11 cellular contexts compared by ENCODE assay signal in the genomic region with DNA sequence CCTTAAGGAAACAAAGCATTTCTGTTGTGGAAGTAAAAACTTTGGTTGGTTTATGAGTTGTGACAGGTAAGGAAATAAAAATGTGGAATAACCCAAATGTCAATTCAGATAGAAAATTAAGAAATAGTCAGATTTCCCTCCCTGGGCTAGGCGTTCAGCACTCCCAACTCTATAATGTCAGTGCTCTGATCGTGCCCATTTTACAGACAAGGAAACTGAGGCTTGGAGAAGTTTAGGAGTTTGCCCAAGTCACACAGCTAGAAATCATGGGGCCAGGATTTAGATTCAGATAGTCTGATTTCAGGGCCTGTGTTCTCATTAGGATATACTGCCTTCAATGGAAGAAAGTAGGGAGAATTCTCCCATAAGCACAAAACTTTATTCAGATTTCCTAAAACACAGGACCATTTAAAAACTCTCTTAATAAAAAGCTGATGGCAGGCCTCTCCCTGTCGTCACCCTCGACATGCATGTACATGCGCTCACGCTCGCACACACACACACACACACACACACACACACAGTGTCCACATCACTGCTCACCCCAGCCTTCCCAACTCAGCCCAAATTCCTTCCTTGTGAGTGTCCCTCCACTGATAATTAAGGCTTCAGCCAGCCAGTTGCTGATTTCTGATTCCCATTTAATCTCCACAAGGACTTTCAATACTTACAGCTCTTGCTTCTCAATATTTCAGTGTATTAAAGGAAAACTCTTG. TPM values are rescaled to one million over a fixed set of nuclear protein-coding genes. Genes with fewer than 3 reads are reported as not detected.
DNase-seq lines count a peak whose midpoint lies in the region; ATAC-seq, FAIRE-seq and TF ChIP-seq lines count a peak whose summit lies in the region.
"Had no signal": no experiment of that assay in that cellular context is flagged by ENCODE, and none has a peak within 500 bp of the region (broad histone marks: within the 10 kb centered on the region; RNA-seq: fewer than 3 reads in every experiment).

No MANE protein-coding gene starts in this region.

- H3K4me1 Mint-ChIP-seq in MCF 10A (ENCODE audit: insufficient read depth, unreplicated experiment): peaks cover 17% of the 10 kb centered on the region
- H3K4me1 Mint-ChIP-seq: activated CD8-positive, alpha-beta memory T cell treated with anti-CD3 and anti-CD28 coated beads, Interleukin-2, amount 10 ng/mL, durations not matched to agents 7 days and 5 days had no signal

- no peak for FAIRE-seq in GM12892 (lab: Jason Lieb, UNC)

- no peaks in the 10 kb centered on the region for H3K27me3 Mint-ChIP-seq in MCF 10A (ENCODE audit: insufficient read depth, unreplicated experiment)

- H3K36me3 ChIP-seq in breast epithelium (no peaks in the 10 kb centered on the region), esophagus squamous epithelium (no peaks in the 10 kb centered on the region), mesodermal cell (ENCODE audit: control insufficient read depth, insufficient read depth, low read length) (no peaks in the 10 kb centered on the region), uterus (no peaks in the 10 kb centered on the region)

- H3K4me3 ChIP-seq in breast epithelium: peak overlapping the region in 1 of 3 donors; percentile 8
- H3K4me3 ChIP-seq in esophagus squamous epithelium: peak overlapping the region in 1 of 4 donors; percentile 36
- no peak overlapping the region for H3K4me3 ChIP-seq in mesodermal cell (ENCODE audit: extremely low read depth, insufficient read depth, low read length, poor library complexity, severe bottlenecking)
- H3K4me3 ChIP-seq in uterus: no peak overlapping the region

- H3K27me3 ChIP-seq in breast epithelium: no peaks in the 10 kb centered on the region
- H3K27me3 ChIP-seq in esophagus squamous epithelium: no peaks in the 10 kb centered on the region
- no peaks in the 10 kb centered on the region for H3K27me3 ChIP-seq in uterus

- H3K9me3 ChIP-seq in breast epithelium (peaks cover 0 to 5% of the 10 kb centered on the region in 2 donors), esophagus squamous epithelium (no peaks in the 10 kb centered on the region), mesodermal cell (ENCODE audit: control insufficient read depth, low read length) (peaks cover 9% of the 10 kb centered on the region), uterus (no peaks in the 10 kb centered on the region)

- CTCF ChIA-PET in MCF 10A (lab: Yijun Ruan, JAX): interaction anchor here (0.5 to 1.7 kb wide), 5 partner anchors 16 to 1461 kb away, joined by 3 to 6 read pairs (median 5); no protein-coding TSS in a partner anchor

- ATAC-seq in HG03378 (IDR thresholded peaks at IDR 0.05; ENCODE audit: unreplicated experiment): no peak
- ATAC-seq: activated CD8-positive, alpha-beta memory T cell treated with anti-CD3 and anti-CD28 coated beads, Interleukin-2, amount 10 ng/mL, durations not matched to agents 7 days and 5 days had no signal

- H3K27ac Mint-ChIP-seq in MCF 10A (ENCODE audit: low read depth, unreplicated experiment): peak overlapping the region; percentile 44
- H3K27ac Mint-ChIP-seq: activated CD8-positive, alpha-beta memory T cell treated with anti-CD3 and anti-CD28 coated beads, Interleukin-2, amount 10 ng/mL, durations not matched to agents 7 days and 5 days had no signal

- no peak overlapping the region for H3K4me3 Mint-ChIP-seq in MCF 10A (ENCODE audit: unreplicated experiment)
- H3K4me3 Mint-ChIP-seq: activated CD8-positive, alpha-beta memory T cell treated with anti-CD3 and anti-CD28 coated beads, Interleukin-2, amount 10 ng/mL, durations not matched to agents 7 days and 5 days had no signal

- TF ChIP-seq POLR2A in breast epithelium (IDR thresholded peaks at IDR 0.05) (no peak), esophagus squamous epithelium (IDR thresholded peaks at IDR 0.05) (no peak), uterus (IDR thresholded peaks at IDR 0.05) (no peak), GM12892 (IDR thresholded peaks at IDR 0.05; ENCODE audit: low read depth, low read length) (no peak)

- POLR2A ChIA-PET in MCF 10A (lab: Yijun Ruan, JAX): interaction anchor here (0.6 to 1.8 kb wide), 11 partner anchors 9 to 1948 kb away, joined by 3 to 6 read pairs (median 4); no protein-coding TSS in a partner anchor

- H3K9me3 Mint-ChIP-seq in MCF 10A (ENCODE audit: unreplicated experiment): peaks cover 8% of the 10 kb centered on the region

- TF ChIP-seq CTCF in MCF 10A (IDR thresholded peaks at IDR 0.05; ENCODE audit: unreplicated experiment) (no peak), breast epithelium (IDR thresholded peaks at IDR 0.05) (no peak), esophagus squamous epithelium (IDR thresholded peaks at IDR 0.05) (no peak), uterus (IDR thresholded peaks at IDR 0.05) (no peak)

- H3K4me1 ChIP-seq in breast epithelium (no peaks in the 10 kb centered on the region), esophagus squamous epithelium (peaks cover 6 to 49% (median 14%) of the 10 kb centered on the region in 3 donors), mesodermal cell (ENCODE audit: control insufficient read depth, insufficient read depth, low read length, poor library complexity, severe bottlenecking) (peaks cover 22% of the 10 kb centered on the region), uterus (peaks cover 3 to 13% of the 10 kb centered on the region in 2 donors)

- intact Hi-C loops in MCF 10A (cut with micrococcal nuclease): no loop called here
- intact Hi-C loops in breast epithelium (cut with DNase I; ENCODE audit: low total_unique reads): loop anchor here (5.0 kb wide), 1 partner anchor 1751 kb away; no protein-coding TSS in a partner anchor
- intact Hi-C loops in esophagus squamous epithelium (cut with DNase I): no loop called here
- intact Hi-C loops in uterus (cut with DNase I; ENCODE audit: low total_unique reads): no loop called here

- peaks cover 7% of the 10 kb centered on the region for H3K36me3 Mint-ChIP-seq in MCF 10A (ENCODE audit: insufficient read depth, unreplicated experiment)
- H3K36me3 Mint-ChIP-seq: activated CD8-positive, alpha-beta memory T cell treated with anti-CD3 and anti-CD28 coated beads, Interleukin-2, amount 10 ng/mL, durations not matched to agents 7 days and 5 days had no signal

- peak; percentile 63 for DNase-seq in MCF 10A (ENCODE audit: unreplicated experiment)
- DNase-seq in breast epithelium (ENCODE audit: low spot score in 2 of 2): no peak
- DNase-seq in esophagus squamous epithelium (lab: John Stamatoyannopoulos, UW): no peak
- peak; percentile 64 to 73 for DNase-seq in uterus
- DNase-seq in GM12892 (ENCODE audit: insufficient read length): no peak
- no peak for DNase-seq in NCI-H2171 (lab: John Stamatoyannopoulos, UW)
- DNase-seq: activated CD8-positive, alpha-beta memory T cell treated with anti-CD3 and anti-CD28 coated beads, Interleukin-2, amount 10 ng/mL, durations not matched to agents 7 days and 5 days; NCI-H524 had no signal

- 56 to 61% methylated on average over 7 of the region's 7 CpGs for WGBS in esophagus squamous epithelium, 2 donors
- 86 to 94% methylated on average over 5 to 7 of the region's 7 CpGs for WGBS in mesodermal cell (ENCODE audit: insufficient coverage in 2 of 2), 2 experiments

- BruUV-seq in MCF 10A (replicated peaks; lab: Mats Ljungman, UMichigan): no TSS peak

- H3K27ac ChIP-seq in breast epithelium: peak overlapping the region in 1 of 2 donors; percentile 32
- peak overlapping the region; percentile 9 to 84 (median 54) for H3K27ac ChIP-seq in esophagus squamous epithelium
- H3K27ac ChIP-seq in mesodermal cell (ENCODE audit: low read depth, low read length, severe bottlenecking): peak overlapping the region; percentile 83
- H3K27ac ChIP-seq in uterus: peak overlapping the region; percentile 35 to 42
- H3K27ac ChIP-seq: 22Rv1 had no signal

RNA-seq across cellular contexts. Expression of a gene that starts 49.1 kb away (rescaled TPM):
- total RNA-seq in MCF 10A (2022) (not detected in 2 replicates), breast epithelium (1 to 10 TPM in 1 of 3 donors, not detected in 2; 2.1 TPM), esophagus squamous epithelium (not detected), uterus (not detected)
- 0.07 TPM for polyA plus RNA-seq in mesodermal cell (2013, experiment 1 of 2)
- polyA plus RNA-seq in mesodermal cell (2013, experiment 2 of 2): not detected
- polyA plus RNA-seq in GM12892 (2012; ENCODE audit: missing spikeins): 0.06 TPM

Comparison
In these comparisons a context has a peak if more than half of its experiments do, and no peak if none do; other contexts are left out.
1. DNase-seq: peak in MCF 10A (single experiment) and uterus (2 of 2); none in breast epithelium (0 of 2), esophagus squamous epithelium (single experiment), GM12892 (single experiment) and NCI-H2171 (single experiment).